8 cellular contexts compared by ENCODE assay signal in the genomic region with DNA sequence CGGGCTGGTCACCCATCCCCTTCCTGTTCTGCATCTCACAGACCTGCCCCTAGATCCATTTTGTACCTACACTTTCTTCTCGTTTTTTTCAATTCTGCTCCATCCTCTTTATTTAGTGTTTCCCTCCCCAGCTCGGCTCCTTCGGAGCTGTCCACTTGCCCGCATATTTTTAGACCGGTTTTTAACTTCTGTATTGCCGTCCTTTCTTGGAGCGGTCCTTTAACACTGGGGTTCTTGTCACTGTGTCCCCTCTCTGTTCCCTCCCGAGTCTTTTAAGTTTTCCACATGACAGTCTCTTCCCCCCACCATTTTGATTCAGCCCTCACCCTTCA. TPM values are rescaled to one million over a fixed set of nuclear protein-coding genes. Genes with fewer than 3 reads are reported as not detected.
DNase-seq lines count a peak whose midpoint lies in the region; ATAC-seq, FAIRE-seq and TF ChIP-seq lines count a peak whose summit lies in the region.

No MANE protein-coding gene starts in this region.

- H3K27ac Mint-ChIP-seq in astrocyte (ENCODE audit: unreplicated experiment) (no peak overlapping the region), type B pancreatic cell (no peak overlapping the region)
- no peak overlapping the region for H3K27ac Mint-ChIP-seq in activated naive CD8-positive, alpha-beta T cell treated with anti-CD3 and anti-CD28 coated beads for 36 hours

- peak overlapping the region; percentile 87 for H3K4me3 ChIP-seq in HFF-Myc (replicated peaks; ENCODE audit: low read depth, low read length)
- peak overlapping the region; percentile 73 for H3K4me3 ChIP-seq in astrocyte (ENCODE audit: insufficient read depth, low read depth, low read length)
- peak overlapping the region; percentile 85 for H3K4me3 ChIP-seq in kidney epithelial cell (ENCODE audit: low read depth, low read length)

- no peak for ATAC-seq in GM21619 (IDR thresholded peaks at IDR 0.05; ENCODE audit: unreplicated experiment)

- FAIRE-seq in astrocyte (lab: Jason Lieb, UNC): no peak

- no peak for DNase-seq in HFF-Myc (ENCODE audit: extremely low read depth, low read depth)
- no peak for DNase-seq in astrocyte (ENCODE audit: low read depth)
- no peak for DNase-seq in kidney epithelial cell (ENCODE audit: low read depth)
- no peak for DNase-seq in A172 (ENCODE audit: low spot score)
- DNase-seq in activated naive CD8-positive, alpha-beta T cell treated with anti-CD3 and anti-CD28 coated beads for 36 hours: no peak
- DNase-seq in type B pancreatic cell (ENCODE audit: extremely low spot score, unreplicated experiment): no peak

- H3K27me3 ChIP-seq in astrocyte (ENCODE audit: insufficient read depth, low read length): no peaks in the 10 kb centered on the region
- H3K27me3 ChIP-seq in kidney epithelial cell (ENCODE audit: control insufficient read depth, insufficient read depth, low read length): no peaks in the 10 kb centered on the region

- H2AFZ ChIP-seq in astrocyte (ENCODE audit: low read depth, low read length): no peak overlapping the region

- H3K9me3 Mint-ChIP-seq in astrocyte (ENCODE audit: unreplicated experiment): no peaks in the 10 kb centered on the region
- peaks cover 3% of the 10 kb centered on the region for H3K9me3 Mint-ChIP-seq in activated naive CD8-positive, alpha-beta T cell treated with anti-CD3 and anti-CD28 coated beads for 36 hours
- H3K9me3 Mint-ChIP-seq in type B pancreatic cell: no peaks in the 10 kb centered on the region

- peak overlapping the region; percentile 84 for H3K9ac ChIP-seq in astrocyte (ENCODE audit: low read length)

- no peaks in the 10 kb centered on the region for H3K9me3 ChIP-seq in astrocyte (ENCODE audit: insufficient read depth, low read depth, low read length)

- TF ChIP-seq CTCF in HFF-Myc (IDR thresholded peaks at IDR 0.05; ENCODE audit: low read depth, low read length, missing control alignments): no peak
- TF ChIP-seq CTCF in astrocyte (IDR thresholded peaks at IDR 0.05; ENCODE audit: insufficient read depth, low read depth, low read length): no peak
- TF ChIP-seq CTCF in kidney epithelial cell (IDR thresholded peaks at IDR 0.05; ENCODE audit: insufficient read depth, low read length, poor library complexity, severe bottlenecking): no peak
- TF ChIP-seq CTCF in type B pancreatic cell (conservative IDR thresholded peaks at IDR 0.05): no peak

- H3K36me3 ChIP-seq in astrocyte (ENCODE audit: insufficient read depth, low read length) (no peaks in the 10 kb centered on the region), kidney epithelial cell (ENCODE audit: control insufficient read depth, insufficient read depth, low read length) (no peaks in the 10 kb centered on the region)

- peak overlapping the region; percentile 96 for H3K4me2 ChIP-seq in astrocyte (ENCODE audit: low read length)

- peaks cover 48% of the 10 kb centered on the region for H3K4me1 ChIP-seq in astrocyte (ENCODE audit: insufficient read depth, low read length)

- peaks cover 61% of the 10 kb centered on the region for H4K20me1 ChIP-seq in astrocyte (ENCODE audit: insufficient read depth, low read length)

- H3K27me3 Mint-ChIP-seq in astrocyte (ENCODE audit: low read depth, unreplicated experiment) (no peaks in the 10 kb centered on the region), type B pancreatic cell (no peaks in the 10 kb centered on the region)
- no peaks in the 10 kb centered on the region for H3K27me3 Mint-ChIP-seq in activated naive CD8-positive, alpha-beta T cell treated with anti-CD3 and anti-CD28 coated beads for 36 hours

- H3K4me3 Mint-ChIP-seq in astrocyte (ENCODE audit: unreplicated experiment) (no peak overlapping the region), type B pancreatic cell (no peak overlapping the region)
- H3K4me3 Mint-ChIP-seq in activated naive CD8-positive, alpha-beta T cell treated with anti-CD3 and anti-CD28 coated beads for 36 hours: no peak overlapping the region

- H3K27ac ChIP-seq in astrocyte (ENCODE audit: low read depth, low read length) (no peak overlapping the region), temporal lobe (ENCODE audit: low read depth, low read length) (peak overlapping the region; percentile 91)

- H3K79me2 ChIP-seq in astrocyte (ENCODE audit: insufficient read depth, low read length): peaks cover 62% of the 10 kb centered on the region

- H3K36me3 Mint-ChIP-seq in astrocyte (ENCODE audit: low read depth, unreplicated experiment) (no peaks in the 10 kb centered on the region), type B pancreatic cell (peaks cover 4% of the 10 kb centered on the region)
- H3K36me3 Mint-ChIP-seq in activated naive CD8-positive, alpha-beta T cell treated with anti-CD3 and anti-CD28 coated beads for 36 hours: peaks cover 8% of the 10 kb centered on the region

- peaks cover 27% of the 10 kb centered on the region for H3K4me1 Mint-ChIP-seq in astrocyte (ENCODE audit: low read depth, unreplicated experiment)
- peaks cover 24% of the 10 kb centered on the region for H3K4me1 Mint-ChIP-seq in activated naive CD8-positive, alpha-beta T cell treated with anti-CD3 and anti-CD28 coated beads for 36 hours
- peaks cover 21% of the 10 kb centered on the region for H3K4me1 Mint-ChIP-seq in type B pancreatic cell (ENCODE audit: unreplicated experiment)

RNA-seq across cellular contexts. Expression of gene ARHGAP35, which starts 1.7 kb away (rescaled TPM):
- total RNA-seq in astrocyte (55.2 and 57.9 TPM in 2 replicates), kidney epithelial cell (30.9 and 31.6 TPM in 2 replicates), temporal lobe (89.5 TPM), type B pancreatic cell (ENCODE audit: low replicate concordance) (54.1 and 72.3 TPM in 2 replicates)
- 11.5 and 14.1 TPM in 2 replicates for total RNA-seq in A172 (2014; rRNA removed; shearing (Covaris generic))
- total RNA-seq in activated naive CD8-positive, alpha-beta T cell treated with anti-CD3 and anti-CD28 coated beads for 36 hours: 10 to 100 TPM; 13.6 to 13.7 TPM

RNA-seq across cellular contexts. Expression of gene AP2S1, which starts 11.8 kb away (rescaled TPM):
- total RNA-seq in astrocyte: 262 and 278 TPM in 2 replicates
- 157 and 198 TPM in 2 replicates for total RNA-seq in kidney epithelial cell
- 43.0 TPM for total RNA-seq in temporal lobe
- total RNA-seq in A172 (2014; rRNA removed; shearing (Covaris generic)): 141 and 186 TPM in 2 replicates
- 100 to 1,000 TPM; 112 to 114 TPM for total RNA-seq in activated naive CD8-positive, alpha-beta T cell treated with anti-CD3 and anti-CD28 coated beads for 36 hours
- 128 and 135 TPM in 2 replicates for total RNA-seq in type B pancreatic cell (ENCODE audit: low replicate concordance)
